20 cellular contexts compared by ENCODE assay signal in the genomic region with DNA sequence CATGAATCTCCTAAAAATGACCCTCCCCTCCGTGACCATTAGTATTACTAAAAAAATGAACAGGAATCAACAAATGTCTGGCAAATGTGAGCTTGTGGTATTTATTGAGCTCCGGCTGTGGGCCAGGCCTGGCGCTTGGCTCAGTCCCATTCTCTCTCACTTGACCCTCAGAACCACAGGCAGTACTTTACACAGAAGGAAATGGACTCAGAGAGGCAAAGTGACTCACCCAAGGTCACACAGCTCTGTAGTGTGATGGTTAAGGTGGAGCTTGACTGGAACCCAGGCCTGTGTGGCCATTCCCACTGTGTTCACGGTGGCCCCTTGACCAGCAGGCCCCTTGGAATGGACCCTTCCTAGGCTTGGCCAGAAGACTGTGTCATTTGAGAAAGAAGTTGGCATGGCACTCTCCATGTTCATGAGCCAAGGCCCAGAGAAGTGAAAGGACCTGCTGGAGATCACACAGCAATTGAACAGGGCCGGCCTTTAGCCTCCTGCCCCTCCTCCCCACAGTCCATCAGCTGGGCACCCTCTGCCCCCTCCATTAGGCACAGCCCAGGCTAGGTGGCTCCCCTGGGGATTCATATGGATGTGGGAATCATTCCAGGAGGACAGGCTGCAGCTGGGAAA. TPM values are rescaled to one million over a fixed set of nuclear protein-coding genes. Genes with fewer than 3 reads are reported as not detected.
DNase-seq lines count a peak whose midpoint lies in the region; ATAC-seq, FAIRE-seq and TF ChIP-seq lines count a peak whose summit lies in the region.
"Had no signal": no experiment of that assay in that cellular context is flagged by ENCODE, and none has a peak within 500 bp of the region (broad histone marks: within the 10 kb centered on the region; RNA-seq: fewer than 3 reads in every experiment).

No MANE protein-coding gene starts in this region.

- no peak for ATAC-seq in WTC11
- ATAC-seq in mucosa of descending colon = peak; percentile 8
- no peak for ATAC-seq in GM21528 (IDR thresholded peaks at IDR 0.05; ENCODE audit: low FRiP score, unreplicated experiment)
- no peak for ATAC-seq in stimulated activated naive CD8-positive, alpha-beta T cell treated with anti-CD3 and anti-CD28 coated beads, Interleukin-15, amount 100 ng/mL, for 72 hours
- ATAC-seq in HG03354 (IDR thresholded peaks at IDR 0.05; ENCODE audit: poor library complexity, severe bottlenecking, unreplicated experiment) = no peak
- ATAC-seq: A549 had no signal

- H4K5ac ChIP-seq in H1 (ENCODE audit: insufficient read length, low read depth, low read length) = no peak overlapping the region

- no peak overlapping the region for H3K27ac Mint-ChIP-seq in WTC11
- no peak overlapping the region for H3K27ac Mint-ChIP-seq in stimulated activated naive CD8-positive, alpha-beta T cell treated with anti-CD3 and anti-CD28 coated beads, Interleukin-15, amount 100 ng/mL, for 72 hours

- no peaks in the 10 kb centered on the region for H3K36me3 Mint-ChIP-seq in WTC11

- no peak overlapping the region for H2BK120ac ChIP-seq in H1 (replicated peaks; ENCODE audit: low read depth, low read length)

- H2BK12ac ChIP-seq in H1 (ENCODE audit: low read depth, low read length) = 0 out of 2 replicates have a peak overlapping the region, but pooled peaks have one; percentile 23

- 88% methylated on average over 5 of the region's 5 CpGs; no CpG with 5 or more reads in 1 of the 2 experiments for WGBS in H1 (ENCODE audit: extremely low coverage in 1 of 2, insufficient coverage in 1 of 2, insufficient read length in 1 of 2, insufficient replicate concordance in 2 of 2, low coverage in 1 of 2, low lambda C conversion rate in 2 of 2, missing lambda C conversion rate in 1 of 2), 2 experiments

- CTCF ChIA-PET in WTC11 (lab: Charles Lee) (interaction anchor here (1.3 to 1.9 kb wide), 2 partner anchors 8 to 20 kb away, joined by 3 to 7 read pairs; no protein-coding TSS in a partner anchor), H1 (lab: Charles Lee; ENCODE audit: partially characterized antibody) (interaction anchor here (1.0 to 3.2 kb wide), 5 partner anchors 12 to 43 kb away, joined by 3 to 9 read pairs (median 4); a partner anchor contains a TSS)

- H2AFZ ChIP-seq in H1 (ENCODE audit: low read length) = no peak overlapping the region
- H2AFZ ChIP-seq: PC-9 had no signal

- no peaks in the 10 kb centered on the region for H3K27me3 Mint-ChIP-seq in WTC11 (ENCODE audit: low read depth)
- no peaks in the 10 kb centered on the region for H3K27me3 Mint-ChIP-seq in stimulated activated naive CD8-positive, alpha-beta T cell treated with anti-CD3 and anti-CD28 coated beads, Interleukin-15, amount 100 ng/mL, for 72 hours

- no peaks in the 10 kb centered on the region for H3K36me3 ChIP-seq in H1 (ENCODE audit: control insufficient read depth in 2 of 4, insufficient read depth in 4 of 4, low read length in 3 of 4)
- no peaks in the 10 kb centered on the region for H3K36me3 ChIP-seq in mucosa of descending colon (ENCODE audit: low read depth)
- H3K36me3 ChIP-seq: HAP-1, SJCRH30 had no signal

- POLR2A ChIA-PET in WTC11 (lab: Charles Lee) (interaction anchor here (0.6 kb wide), 1 partner anchor 297 kb away, joined by 6 read pairs; no protein-coding TSS in a partner anchor), H1 (lab: Charles Lee; ENCODE audit: partially characterized antibody) (interaction anchor here (4.7 kb wide), 1 partner anchor 11 kb away, joined by 17 read pairs; no protein-coding TSS in a partner anchor)

- no peak overlapping the region for H3K4ac ChIP-seq in H1 (replicated peaks; ENCODE audit: insufficient read length, low read depth, low read length)

- H3K79me1 ChIP-seq in H1 (ENCODE audit: low read depth, low read length) = no peaks in the 10 kb centered on the region

- no peak overlapping the region for H2AK5ac ChIP-seq in H1 (ENCODE audit: low read depth, low read length)

- H3K9me3 ChIP-seq in H1 (ENCODE audit: insufficient read depth in 2 of 2, low read depth in 1 of 2, low read length in 1 of 2) = no peaks in the 10 kb centered on the region
- H3K9me3 ChIP-seq in mucosa of descending colon = no peaks in the 10 kb centered on the region
- H3K9me3 ChIP-seq: A549, HAP-1, SJCRH30 had no signal

- H3K4me1 ChIP-seq in H1 (replicated peaks in 1 of 4; ENCODE audit: control insufficient read depth in 3 of 4, insufficient read depth in 4 of 4, low read length in 3 of 4) (peaks cover 0 to 4% (median 1%) of the 10 kb centered on the region in 4 experiments; a peak in 5 of 7 replicates), mucosa of descending colon (ENCODE audit: low read depth) (no peaks in the 10 kb centered on the region)
- H3K4me1 ChIP-seq: A549, HAP-1, SJCRH30 had no signal

- H3K18ac ChIP-seq in H1 (ENCODE audit: extremely low read depth, low read length) = no peak overlapping the region

- H3K4me1 Mint-ChIP-seq in WTC11 = peaks cover 11% of the 10 kb centered on the region
- H3K4me1 Mint-ChIP-seq in stimulated activated naive CD8-positive, alpha-beta T cell treated with anti-CD3 and anti-CD28 coated beads, Interleukin-15, amount 100 ng/mL, for 72 hours = peaks cover 9% of the 10 kb centered on the region

- H2BK15ac ChIP-seq in H1 (ENCODE audit: low read length) = no peak overlapping the region

- H3K14ac ChIP-seq in H1 (ENCODE audit: insufficient read length) = no peak overlapping the region

- no peak for TF ChIP-seq RAD21 in H1 (IDR thresholded peaks at IDR 0.05 in 1 of 2, conservative IDR thresholded peaks at IDR 0.05 in 1 of 2; ENCODE audit: low read depth in 2 of 2, low read length in 2 of 2)

- no peak for TF ChIP-seq POLR2A in H1 (IDR thresholded peaks at IDR 0.05; ENCODE audit: control extremely low read depth in 1 of 2, low read depth in 2 of 2, low read length in 2 of 2)

- H4K91ac ChIP-seq in H1 (replicated peaks; ENCODE audit: insufficient read length, low read length) = no peak overlapping the region

- no peaks in the 10 kb centered on the region for H3K79me2 ChIP-seq in H1 (ENCODE audit: control insufficient read depth in 1 of 2, insufficient read depth in 2 of 2, low read length in 2 of 2)

- intact Hi-C loops in mucosa of descending colon (cut with DNase I, micrococcal nuclease) = no loop called here

- no peak overlapping the region for H3K23ac ChIP-seq in H1 (ENCODE audit: insufficient read length)

- no peak overlapping the region; the same call in 1 of the 2 replicates for H4K8ac ChIP-seq in H1 (ENCODE audit: extremely low read depth, insufficient read depth, low read length)

- TF ChIP-seq CTCF in WTC11 (IDR thresholded peaks at IDR 0.05) (no peak), H1 (IDR thresholded peaks at IDR 0.05; ENCODE audit: control extremely low read depth in 1 of 3, insufficient read depth in 1 of 3, low read depth in 1 of 3, low read length in 3 of 3) (no peak), mucosa of descending colon (IDR thresholded peaks at IDR 0.05) (no peak)

- H2BK5ac ChIP-seq in H1 (ENCODE audit: low read depth, low read length) = no peak overlapping the region

- no peaks in the 10 kb centered on the region for H3K23me2 ChIP-seq in H1 (ENCODE audit: low read depth, low read length)

- no peaks in the 10 kb centered on the region for H4K20me1 ChIP-seq in H1 (replicated peaks in 1 of 2; ENCODE audit: control insufficient read depth in 1 of 2, insufficient read depth in 2 of 2, low read length in 2 of 2)

- no peaks in the 10 kb centered on the region for H3K9me3 Mint-ChIP-seq in WTC11
- no peaks in the 10 kb centered on the region for H3K9me3 Mint-ChIP-seq in stimulated activated naive CD8-positive, alpha-beta T cell treated with anti-CD3 and anti-CD28 coated beads, Interleukin-15, amount 100 ng/mL, for 72 hours

- H3K56ac ChIP-seq in H1 (replicated peaks; ENCODE audit: insufficient read length, low read depth, low read length) = no peak overlapping the region

- DNase-seq in EH (ENCODE audit: low read depth) (peak; percentile 21), WTC11 (ENCODE audit: low spot score) (no peak), H1 (ENCODE audit: low read depth in 1 of 2, low spot score in 2 of 2) (no peak), mucosa of descending colon (no peak), ureter (ENCODE audit: low spot score) (no peak)
- DNase-seq in stimulated activated naive CD8-positive, alpha-beta T cell treated with anti-CD3 and anti-CD28 coated beads, Interleukin-15, amount 100 ng/mL, for 72 hours = no peak
- DNase-seq: COR-L47, DMS153, KG1, NCI-H1436, NCI-H2029 treated with DMSO at 0.1 percent for 48 hours, NCI-H510A, PC-9, SJCRH30 had no signal

- H3K27me3 ChIP-seq in H1 (replicated peaks in 1 of 4; ENCODE audit: control insufficient read depth in 3 of 4, extremely low read depth in 1 of 4, insufficient read depth in 3 of 4, low read length in 3 of 4) = no peaks in the 10 kb centered on the region
- H3K27me3 ChIP-seq: SJCRH30 had no signal

- no peak overlapping the region for H3K27ac ChIP-seq in H1 (ENCODE audit: low read depth, low read length)
- H3K27ac ChIP-seq: A549, HL-60, PC-9, SJCRH30 had no signal

- H3K9ac ChIP-seq in H1 (replicated peaks in 1 of 4; ENCODE audit: extremely low read depth in 1 of 4, low read depth in 3 of 4, low read length in 3 of 4) = no peak overlapping the region

- no peak for FAIRE-seq in H1 (lab: Jason Lieb, UNC)
- FAIRE-seq: A549, HTR-8/SVneo had no signal

- no peak overlapping the region for H3K4me2 ChIP-seq in H1 (ENCODE audit: insufficient read depth in 1 of 2, low read depth in 2 of 2, low read length in 2 of 2)
- H3K4me2 ChIP-seq: A549, PC-9 had no signal

- no peak overlapping the region for H3K4me3 Mint-ChIP-seq in WTC11
- H3K4me3 Mint-ChIP-seq in stimulated activated naive CD8-positive, alpha-beta T cell treated with anti-CD3 and anti-CD28 coated beads, Interleukin-15, amount 100 ng/mL, for 72 hours = no peak overlapping the region

- no peak overlapping the region for H2BK20ac ChIP-seq in H1 (ENCODE audit: low read length)

- no peak for TF ChIP-seq EP300 in H1 (IDR thresholded peaks at IDR 0.05; ENCODE audit: borderline replicate concordance in 1 of 2, low read depth in 2 of 2, low read length in 2 of 2)

- H3K4me3 ChIP-seq in H1 (ENCODE audit: extremely low read depth in 1 of 4, insufficient read depth in 2 of 4, low read depth in 3 of 4, low read length in 4 of 4) (no peak overlapping the region), mucosa of descending colon (no peak overlapping the region)
- H3K4me3 ChIP-seq: A549, HAP-1, PC-9, SJCRH30 had no signal

RNA-seq across cellular contexts. Expression of a gene that starts 32.1 kb away (rescaled TPM):
- 0.11 TPM in 1 of 3 replicates, not detected in the others for total RNA-seq in WTC11 (2021)
- total RNA-seq in H1 (2021; fragmentation: NEBNext Ultra II Directional; extraction: Animal tissue kit (Norgen Biotek cat#: 25700)) = not detected in 2 replicates
- polyA plus RNA-seq in H1 (2011; rRNA removed) = 0.08 TPM in 1 of 2 replicates, not detected in the other
- polyA plus RNA-seq in H1 (2011; cell fraction: cytosol; rRNA removed) = 0.08 TPM
- 0.07 TPM for polyA plus RNA-seq in H1 (2011; cell fraction: nucleus; rRNA removed)
- polyA plus RNA-seq in H1 (2012, experiment 1 of 2) = not detected in 4 replicates
- not detected for polyA plus RNA-seq in H1 (2012, experiment 2 of 2)
- polyA plus RNA-seq in H1 (2013, experiment 1 of 2) = 0.08 TPM
- 0.06 TPM for polyA plus RNA-seq in H1 (2013, experiment 2 of 2)
- polyA minus RNA-seq in H1 (2011; rRNA and poly(A)+ RNA removed) = not detected in 2 replicates
- polyA minus RNA-seq in H1 (2011; cell fraction: cytosol; rRNA and poly(A)+ RNA removed) = not detected
- polyA minus RNA-seq in H1 (2011; cell fraction: nucleus; rRNA and poly(A)+ RNA removed) = not detected
- 10 to 100 TPM in 2 of 3 donors, 1 to 10 TPM in 1; 5.7 to 25.1 (median 19.2) TPM for total RNA-seq in mucosa of descending colon
- not detected for total RNA-seq in ureter
- total RNA-seq: PC-9, SJCRH30 had no signal
- polyA plus RNA-seq: A549 had no signal

RNA-seq across cellular contexts. Expression of a gene that starts 43.2 kb away (rescaled TPM):
- total RNA-seq in WTC11 (2021) (3.8 to 4.4 TPM (median 4.2 TPM) in 3 replicates), mucosa of descending colon (100 to 1,000 TPM in 1 of 3 donors, 10 to 100 TPM in 2; 54.7 to 122 (median 62.2) TPM), ureter (53.7 TPM)
- total RNA-seq in H1 (2021; fragmentation: NEBNext Ultra II Directional; extraction: Animal tissue kit (Norgen Biotek cat#: 25700)) = 3.5 and 3.8 TPM in 2 replicates
- polyA plus RNA-seq in H1 (2011; rRNA removed) = 4.5 and 5.6 TPM in 2 replicates
- polyA plus RNA-seq in H1 (2011; cell fraction: cytosol; rRNA removed) = 4.2 TPM
- polyA plus RNA-seq in H1 (2011; cell fraction: nucleus; rRNA removed) = 9.9 TPM
- polyA plus RNA-seq in H1 (2012, experiment 1 of 2) = 2.9 to 4.1 TPM (median 3.4 TPM) in 4 replicates
- polyA plus RNA-seq in H1 (2012, experiment 2 of 2) = 3.2 TPM
- 2.8 TPM for polyA plus RNA-seq in H1 (2013, experiment 1 of 2)
- 2.5 TPM for polyA plus RNA-seq in H1 (2013, experiment 2 of 2)
- polyA minus RNA-seq in H1 (2011; rRNA and poly(A)+ RNA removed) = 6.1 and 6.3 TPM in 2 replicates
- polyA minus RNA-seq in H1 (2011; cell fraction: cytosol; rRNA and poly(A)+ RNA removed) = 1.8 TPM
- 8.7 TPM for polyA minus RNA-seq in H1 (2011; cell fraction: nucleus; rRNA and poly(A)+ RNA removed)

RNA-seq across cellular contexts. Expression of a gene that starts 50.3 kb away (rescaled TPM):
- total RNA-seq in WTC11 (2021) (0.13 to 0.44 TPM (median 0.41 TPM) in 3 replicates), mucosa of descending colon (10 to 100 TPM in 2 of 3 donors, 1 to 10 TPM in 1; 8.9 to 39.0 (median 16.6) TPM), ureter (25.2 TPM)
- total RNA-seq in H1 (2021; fragmentation: NEBNext Ultra II Directional; extraction: Animal tissue kit (Norgen Biotek cat#: 25700)) = 0.07 TPM in 1 of 2 replicates, not detected in the other
- polyA plus RNA-seq in H1 (2011; rRNA removed) = 0.20 and 0.27 TPM in 2 replicates
- 0.19 TPM for polyA plus RNA-seq in H1 (2011; cell fraction: cytosol; rRNA removed)
- polyA plus RNA-seq in H1 (2011; cell fraction: nucleus; rRNA removed) = 0.96 TPM
- polyA plus RNA-seq in H1 (2012, experiment 1 of 2) = 0.15 to 0.48 TPM (median 0.28 TPM) in 3 of 4 replicates, not detected in the other
- polyA plus RNA-seq in H1 (2012, experiment 2 of 2) = not detected
- 0.08 TPM for polyA plus RNA-seq in H1 (2013, experiment 1 of 2)
- polyA plus RNA-seq in H1 (2013, experiment 2 of 2) = 0.04 TPM
- 0.51 and 0.66 TPM in 2 replicates for polyA minus RNA-seq in H1 (2011; rRNA and poly(A)+ RNA removed)
- polyA minus RNA-seq in H1 (2011; cell fraction: cytosol; rRNA and poly(A)+ RNA removed) = not detected
- polyA minus RNA-seq in H1 (2011; cell fraction: nucleus; rRNA and poly(A)+ RNA removed) = 1.9 TPM
- total RNA-seq: PC-9, SJCRH30 had no signal
- polyA plus RNA-seq: A549 had no signal

Comparison
In these comparisons a context has a peak if more than half of its experiments do, and no peak if none do; other contexts are left out.
1. RNA of a gene that starts 43.2 kb away (total RNA-seq): 54.7 to 122 TPM in mucosa of descending colon and 53.7 TPM in ureter (single experiment); 3.8 to 4.4 TPM in WTC11 and 3.5 to 3.8 TPM in H1; every median in the first group is over 10 times any median in the second.